9 cellular contexts compared by ENCODE assay signal in genomic region chr4:41505161-41505653, GRCh38. TPM values are rescaled to one million over a fixed set of nuclear protein-coding genes. Genes with fewer than 3 reads are reported as not detected.
DNase-seq lines count a peak whose midpoint lies in the region; ATAC-seq and TF ChIP-seq lines count a peak whose summit lies in the region.
"Had no signal": no experiment of that assay in that cellular context is flagged by ENCODE, and none has a peak within 500 bp of the region (broad histone marks: within the 10 kb centered on the region; RNA-seq: fewer than 3 reads in every experiment).

No MANE protein-coding gene starts in this region.

- intact Hi-C loops in left cardiac atrium (cut with DNase I) = no loop called here
- intact Hi-C loops in thyroid gland (cut with DNase I) = no loop called here

- no peaks in the 10 kb centered on the region for H3K9me3 ChIP-seq in thyroid gland

- peaks cover 17 to 29% of the 10 kb centered on the region in 2 donors for H3K4me1 ChIP-seq in thyroid gland

- WGBS in thyroid gland, 2 donors = 41 to 43% methylated on average over 2 of the region's 2 CpGs

- H3K4me3 ChIP-seq in thyroid gland (replicated peaks in 1 of 3) = no peak overlapping the region

- ATAC-seq in left cardiac atrium (peak; percentile 39 to 69), HG03520 (IDR thresholded peaks at IDR 0.05; ENCODE audit: unreplicated experiment) (no peak), HG03378 (IDR thresholded peaks at IDR 0.05; ENCODE audit: unreplicated experiment) (no peak)

- no peaks in the 10 kb centered on the region for H3K27me3 ChIP-seq in thyroid gland

- DNase-seq in HT1080 (ENCODE audit: low read depth) (peak; percentile 49), SHP77 (lab: John Stamatoyannopoulos, UW) (peak; percentile 53 to 65), left cardiac atrium (no peak), thyroid gland (peak; percentile 38 to 51), COLO829 (ENCODE audit: low spot score) (no peak)
- DNase-seq: islet precursor cell, WERI-Rb-1 had no signal

- peak overlapping the region; percentile 49 to 66 (median 50) for H3K27ac ChIP-seq in thyroid gland
- H3K27ac ChIP-seq: WERI-Rb-1 had no signal

- TF ChIP-seq CTCF in thyroid gland (IDR thresholded peaks at IDR 0.05) = no peak

- no peak for TF ChIP-seq POLR2A in thyroid gland (IDR thresholded peaks at IDR 0.05)

- no peaks in the 10 kb centered on the region for H3K36me3 ChIP-seq in thyroid gland
- H3K36me3 ChIP-seq: WERI-Rb-1 had no signal

RNA-seq across cellular contexts. Expression of gene LIMCH1, which starts 32.8 kb away (rescaled TPM):
- 10.6 and 25.9 TPM in 2 replicates for total RNA-seq in HT1080 (2014; rRNA removed; shearing (Covaris generic))
- polyA plus RNA-seq in HT1080 (2015; cell fraction: cytosol; rRNA removed) = 7.1 and 13.1 TPM in 2 replicates
- 95.0 and 103 TPM in 2 replicates for polyA plus RNA-seq in HT1080 (2015; cell fraction: nucleus; rRNA removed)
- total RNA-seq in left cardiac atrium (100 to 1,000 TPM; 168 to 200 TPM), thyroid gland (100 to 1,000 TPM; 136 to 267 (median 156) TPM)

Comparison
In these comparisons a context has a peak if more than half of its experiments do, and no peak if none do; other contexts are left out.
1. DNase-seq: peak in HT1080 (single experiment), SHP77 (2 of 2) and thyroid gland (2 of 2); none in left cardiac atrium (single experiment) and COLO829 (single experiment).
2. ATAC-seq: peak in left cardiac atrium (2 of 2); none in HG03520 (single experiment) and HG03378 (single experiment).